In genomic region chr9:76561887-76562286, GRCh38 we compare ENCODE assay signal across 14 cellular contexts.
A peak's percentile ranks its signal among the peaks of the same experiment; 100 is the strongest.
DNase-seq lines count a peak whose midpoint lies in the region; ATAC-seq and TF ChIP-seq lines count a peak whose summit lies in the region.
"Had no signal": no experiment of that assay in that cellular context is flagged by ENCODE, and none has a peak within 500 bp of the region (broad histone marks: within the 10 kb centered on the region; RNA-seq: fewer than 3 reads in every experiment).

No MANE protein-coding gene starts in this region.

- H3K9me3 Mint-ChIP-seq in HFFc6 = no peaks in the 10 kb centered on the region
- H3K9me3 Mint-ChIP-seq in natural killer cell treated with Interleukin-12 subunit alpha and Interleukin-12 subunit beta and Interleukin-15 and Interleukin-18, amount 100 ng/mL, for 72 hours = no peaks in the 10 kb centered on the region

- ATAC-seq in GM18867 (IDR thresholded peaks at IDR 0.05; ENCODE audit: unreplicated experiment) = peak; percentile 13
- no peak for ATAC-seq in natural killer cell treated with Interleukin-12 subunit alpha and Interleukin-12 subunit beta and Interleukin-15 and Interleukin-18, amount 100 ng/mL, for 72 hours
- ATAC-seq: left lobe of liver had no signal

- H3K36me3 ChIP-seq in KMS-11 (ENCODE audit: insufficient read depth) = no peaks in the 10 kb centered on the region
- no peaks in the 10 kb centered on the region for H3K36me3 ChIP-seq in adrenal gland (replicated peaks in 1 of 2)
- no peaks in the 10 kb centered on the region for H3K36me3 ChIP-seq in effector memory CD4-positive, alpha-beta T cell (ENCODE audit: control insufficient read depth, insufficient read depth, low read length)
- H3K36me3 ChIP-seq: gastroesophageal sphincter had no signal

- peaks cover 90% of the 10 kb centered on the region for H3K4me1 Mint-ChIP-seq in HFFc6 (ENCODE audit: low read depth)
- peaks cover 31 to 41% of the 10 kb centered on the region in 2 donors for H3K4me1 Mint-ChIP-seq in natural killer cell treated with Interleukin-12 subunit alpha and Interleukin-12 subunit beta and Interleukin-15 and Interleukin-18, amount 100 ng/mL, for 72 hours (ENCODE audit: low read depth in 2 of 2)

- 0 out of 2 replicates have a peak overlapping the region, but pooled peaks have one; percentile 0 for H3K27ac Mint-ChIP-seq in HFFc6
- peak overlapping the region; percentile 67 to 86 for H3K27ac Mint-ChIP-seq in natural killer cell treated with Interleukin-12 subunit alpha and Interleukin-12 subunit beta and Interleukin-15 and Interleukin-18, amount 100 ng/mL, for 72 hours
- H3K27ac Mint-ChIP-seq: CD4-positive, alpha-beta T cell had no signal

- no peak overlapping the region for H3K4me3 Mint-ChIP-seq in HFFc6
- peak overlapping the region; percentile 52 for H3K4me3 Mint-ChIP-seq in natural killer cell treated with Interleukin-12 subunit alpha and Interleukin-12 subunit beta and Interleukin-15 and Interleukin-18, amount 100 ng/mL, for 72 hours
- H3K4me3 Mint-ChIP-seq: CD4-positive, alpha-beta T cell had no signal

- no peaks in the 10 kb centered on the region for H3K9me3 ChIP-seq in adrenal gland (replicated peaks in 1 of 3)
- H3K9me3 ChIP-seq in effector memory CD4-positive, alpha-beta T cell (ENCODE audit: control insufficient read depth, low read length) = no peaks in the 10 kb centered on the region
- H3K9me3 ChIP-seq: gastroesophageal sphincter had no signal

- intact Hi-C loops in adrenal gland (cut with DNase I) = no loop called here

- 77 to 90% (median 82%) methylated on average over 1 of the region's 1 CpG for WGBS in adrenal gland, 4 donors

- no peak for TF ChIP-seq CTCF in HFFc6 (IDR thresholded peaks at IDR 0.05)
- TF ChIP-seq CTCF in KMS-11 (conservative IDR thresholded peaks at IDR 0.05; ENCODE audit: low read depth, low read length) = no peak
- TF ChIP-seq CTCF in adrenal gland (IDR thresholded peaks at IDR 0.05) = no peak

- no peak for TF ChIP-seq POLR2A in adrenal gland (IDR thresholded peaks at IDR 0.05)

- DNase-seq in HFFc6 (no peak), adrenal gland (no peak), EL (no peak)
- no peak for DNase-seq in natural killer cell treated with Interleukin-12 subunit alpha and Interleukin-12 subunit beta and Interleukin-15 and Interleukin-18, amount 100 ng/mL, for 72 hours (ENCODE audit: low spot score)
- DNase-seq in effector memory CD4-positive, alpha-beta T cell = no peak
- no peak for DNase-seq in stimulated activated naive CD4-positive, alpha-beta T cell treated with Interleukin-2 at 50 U/mL for 16 hours (lab: John Stamatoyannopoulos, UW)
- DNase-seq: activated CD4-positive, alpha-beta T cell treated with anti-CD3 and anti-CD28 coated beads for 4 hours; activated naive CD4-positive, alpha-beta T cell treated with Interleukin-2 at 50 U/mL for 16 hours; CD4-positive, alpha-beta T cell; NCI-H774 had no signal

- no peaks in the 10 kb centered on the region for H3K36me3 Mint-ChIP-seq in HFFc6 (ENCODE audit: low read depth)
- no peaks in the 10 kb centered on the region for H3K36me3 Mint-ChIP-seq in natural killer cell treated with Interleukin-12 subunit alpha and Interleukin-12 subunit beta and Interleukin-15 and Interleukin-18, amount 100 ng/mL, for 72 hours

- H3K27me3 Mint-ChIP-seq in HFFc6 (ENCODE audit: insufficient read depth) = no peaks in the 10 kb centered on the region
- no peaks in the 10 kb centered on the region for H3K27me3 Mint-ChIP-seq in natural killer cell treated with Interleukin-12 subunit alpha and Interleukin-12 subunit beta and Interleukin-15 and Interleukin-18, amount 100 ng/mL, for 72 hours
- H3K27me3 Mint-ChIP-seq: CD4-positive, alpha-beta T cell had no signal

- H3K27me3 ChIP-seq in KMS-11 (ENCODE audit: insufficient read depth, low read depth) (no peaks in the 10 kb centered on the region), adrenal gland (no peaks in the 10 kb centered on the region)
- no peaks in the 10 kb centered on the region for H3K27me3 ChIP-seq in effector memory CD4-positive, alpha-beta T cell (replicated peaks; ENCODE audit: control insufficient read depth, insufficient read depth, low read length, poor library complexity, severe bottlenecking)
- H3K27me3 ChIP-seq: gastroesophageal sphincter had no signal

- peak overlapping the region; percentile 35 for H3K4me2 ChIP-seq in KMS-11

- peak overlapping the region; percentile 1; the same call in 1 of the 2 replicates for H2AFZ ChIP-seq in KMS-11 (ENCODE audit: low read depth)

- H3K4me3 ChIP-seq in KMS-11 (IDR thresholded peaks at IDR 0.05; ENCODE audit: insufficient read depth, low read depth, low read length) (no peak overlapping the region), adrenal gland (no peak overlapping the region)
- no peak overlapping the region for H3K4me3 ChIP-seq in effector memory CD4-positive, alpha-beta T cell (ENCODE audit: insufficient read depth, low read depth, low read length, poor library complexity, severe bottlenecking)
- H3K4me3 ChIP-seq: gastroesophageal sphincter had no signal

- H3K27ac ChIP-seq in KMS-11 (peak overlapping the region; percentile 32; the same call in 1 of the 2 replicates), adrenal gland (peak overlapping the region in 2 of 5 donors; percentile 29 to 41)
- H3K27ac ChIP-seq in effector memory CD4-positive, alpha-beta T cell (ENCODE audit: insufficient read depth, low read length, poor library complexity, severe bottlenecking) = no peak overlapping the region

- H3K4me1 ChIP-seq in KMS-11 (ENCODE audit: low read depth, poor library complexity, severe bottlenecking) = peaks cover 38% of the 10 kb centered on the region
- H3K4me1 ChIP-seq in adrenal gland (replicated peaks in 1 of 2) = peaks cover 0 to 4% of the 10 kb centered on the region in 2 donors
- H3K4me1 ChIP-seq in effector memory CD4-positive, alpha-beta T cell (ENCODE audit: control insufficient read depth, insufficient read depth, low read length, poor library complexity, severe bottlenecking) = no peaks in the 10 kb centered on the region

- H3K9ac ChIP-seq in KMS-11 = no peak overlapping the region

- H3K79me2 ChIP-seq in KMS-11 (ENCODE audit: insufficient read depth, low read depth) = no peaks in the 10 kb centered on the region

- H4K20me1 ChIP-seq in KMS-11 (ENCODE audit: insufficient read depth) = no peaks in the 10 kb centered on the region
